In the genomic region with DNA sequence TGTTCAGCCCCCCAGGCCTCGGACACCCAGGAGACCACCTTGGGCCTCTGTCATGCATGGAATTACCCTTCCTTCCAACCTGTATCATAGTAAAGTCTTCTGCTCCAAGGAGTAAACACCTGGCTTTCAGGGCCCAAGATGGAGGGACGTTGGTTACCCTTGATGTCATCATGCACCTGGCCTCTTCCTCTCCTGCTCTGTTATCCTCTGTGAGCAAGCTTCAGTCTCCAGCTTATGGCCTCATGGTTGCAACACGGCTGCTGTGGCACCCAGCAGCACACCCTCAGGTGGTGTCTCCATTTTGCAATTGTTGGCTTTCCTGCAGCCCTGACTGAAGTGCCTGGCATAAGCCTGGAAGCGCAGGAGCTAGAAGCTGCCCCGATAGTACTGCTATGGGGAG, we compare ENCODE assay signal across 28 cellular contexts. TPM values are rescaled to one million over a fixed set of nuclear protein-coding genes. Genes with fewer than 3 reads are reported as not detected.
"Had no signal": no experiment of that assay in that cellular context is flagged by ENCODE, and none has a peak within 500 bp of the region (broad histone marks: within the 10 kb centered on the region; RNA-seq: fewer than 3 reads in every experiment).

No MANE protein-coding gene starts in this region.

- H3K9me3 ChIP-seq: colonic mucosa, esophagus squamous epithelium, gastroesophageal sphincter, spleen had no signal

- H3K4me3 ChIP-seq: colonic mucosa, esophagus squamous epithelium, gastroesophageal sphincter, hepatocyte, lung, spleen had no signal

- DNase-seq: colonic mucosa; dermis blood vessel endothelial cell; esophagus squamous epithelium; foreskin fibroblast; glutamatergic neuron; kidney; left cardiac atrium; mesendoderm; naive thymus-derived CD4-positive, alpha-beta T cell; posterior cingulate gyrus; spleen; stimulated activated CD4-positive, alpha-beta T cell treated with anti-CD3 and anti-CD28 coated beads, Interleukin-15, amount 100 ng/mL, for 24 hours; stimulated activated CD4-positive, alpha-beta T cell treated with anti-CD3 and anti-CD28 coated beads, Interleukin-1b, Interleukin-23, amount 100 ng/mL, for 48 hours; stimulated activated CD4-positive, alpha-beta T cell treated with anti-CD3 and anti-CD28 coated beads, Interleukin-4, amount 100 ng/mL, for 24 hours; stimulated activated naive B cell treated with anti-CD40 and anti-IgM and Interleukin-4, amounts not matched to agents 10 μg/mL and 1 μg/mL and 100 μg/mL, for 72 hours; trophoblast cell had no signal

- FAIRE-seq: kidney had no signal

- ATAC-seq: gastroesophageal sphincter; left cardiac atrium; naive thymus-derived CD4-positive, alpha-beta T cell; sciatic nerve; stimulated activated naive B cell treated with anti-CD40 and anti-IgM and Interleukin-4, amounts not matched to agents 10 μg/mL and 1 μg/mL and 100 μg/mL, for 72 hours had no signal

- H3K79me2 ChIP-seq: hepatocyte had no signal

- H3K4me1 ChIP-seq: colonic mucosa, gastroesophageal sphincter, spleen had no signal

- H3K4me1 Mint-ChIP-seq: naive thymus-derived CD4-positive, alpha-beta T cell had no signal

- H3K4me2 ChIP-seq: hepatocyte had no signal

- H3K27me3 Mint-ChIP-seq: naive thymus-derived CD4-positive, alpha-beta T cell; stimulated activated naive B cell treated with anti-CD40 and anti-IgM and Interleukin-4, amounts not matched to agents 10 μg/mL and 1 μg/mL and 100 μg/mL, for 72 hours had no signal

- H3K27me3 ChIP-seq: colonic mucosa, esophagus squamous epithelium, gastroesophageal sphincter, hepatocyte, spleen had no signal

- H2AFZ ChIP-seq: hepatocyte had no signal

- H3K4me3 Mint-ChIP-seq: naive thymus-derived CD4-positive, alpha-beta T cell; stimulated activated naive B cell treated with anti-CD40 and anti-IgM and Interleukin-4, amounts not matched to agents 10 μg/mL and 1 μg/mL and 100 μg/mL, for 72 hours had no signal

- H3K9me3 Mint-ChIP-seq: naive thymus-derived CD4-positive, alpha-beta T cell; stimulated activated naive B cell treated with anti-CD40 and anti-IgM and Interleukin-4, amounts not matched to agents 10 μg/mL and 1 μg/mL and 100 μg/mL, for 72 hours had no signal

- H3K27ac ChIP-seq: colonic mucosa, esophagus squamous epithelium, gastroesophageal sphincter, hepatocyte, spleen had no signal

RNA-seq across cellular contexts. Expression of a gene that starts 4.0 kb away (rescaled TPM):
- total RNA-seq: colonic mucosa; dermis blood vessel endothelial cell; epithelial cell of proximal tubule; esophagus squamous epithelium; gastroesophageal sphincter; hepatocyte; kidney; left cardiac atrium; left ventricle myocardium superior; lung; mononuclear cell; naive thymus-derived CD4-positive, alpha-beta T cell; osteocyte; pulmonary artery endothelial cell; sciatic nerve; skeletal muscle tissue; spleen; urinary bladder had no signal
- polyA plus RNA-seq: hepatocyte; lung; naive thymus-derived CD4-positive, alpha-beta T cell; neural cell; urinary bladder had no signal

RNA-seq across cellular contexts. Expression of a gene that starts 45.3 kb away (rescaled TPM):
- total RNA-seq: hepatocyte; mononuclear cell; naive thymus-derived CD4-positive, alpha-beta T cell; osteocyte had no signal
- polyA plus RNA-seq: hepatocyte; naive thymus-derived CD4-positive, alpha-beta T cell; neural cell had no signal
